In the genomic region with DNA sequence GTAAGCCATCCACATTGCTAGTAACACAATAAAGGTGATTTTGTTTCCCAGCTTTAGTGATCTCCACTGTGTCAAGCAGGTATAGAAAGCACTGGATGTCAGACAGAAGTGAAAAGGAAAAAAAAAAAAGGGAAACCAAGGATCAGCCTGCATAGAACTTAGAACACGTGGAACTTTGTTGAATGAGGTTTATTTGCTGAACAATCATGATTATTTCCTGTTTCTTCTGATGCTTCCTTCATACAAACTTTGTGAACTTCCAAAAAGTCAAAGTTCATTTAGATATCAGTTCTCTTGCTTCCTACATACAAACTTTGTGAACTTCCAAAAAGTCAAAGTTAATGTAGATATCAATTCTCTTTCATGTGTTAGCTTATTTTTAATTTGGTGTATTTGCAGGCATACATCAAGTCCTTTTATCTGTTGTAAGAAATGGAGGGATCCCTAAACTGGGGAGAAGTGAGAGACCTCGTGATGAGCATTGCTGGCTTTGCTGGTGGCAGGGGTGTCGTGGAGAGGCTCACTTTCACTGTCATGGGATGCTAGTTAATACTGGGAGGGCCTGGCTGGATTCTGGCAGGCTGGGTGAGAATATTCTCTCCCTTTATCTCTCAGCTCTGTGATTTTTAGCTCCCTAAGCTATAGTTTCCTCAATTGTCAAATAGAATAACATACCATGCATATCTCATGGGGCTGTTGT, we compare ENCODE assay signal across 19 cellular contexts.
A peak's percentile ranks its signal among the peaks of the same experiment; 100 is the strongest.
DNase-seq lines count a peak whose midpoint lies in the region; ATAC-seq and TF ChIP-seq lines count a peak whose summit lies in the region.
"Had no signal": no experiment of that assay in that cellular context is flagged by ENCODE, and none has a peak within 500 bp of the region (broad histone marks: within the 10 kb centered on the region; RNA-seq: fewer than 3 reads in every experiment).

No MANE protein-coding gene starts in this region.

- H3K4me1 Mint-ChIP-seq in MCF 10A (ENCODE audit: insufficient read depth, unreplicated experiment) = no peaks in the 10 kb centered on the region
- peaks cover 36% of the 10 kb centered on the region for H3K4me1 Mint-ChIP-seq in endothelial cell (ENCODE audit: unreplicated experiment)
- no peaks in the 10 kb centered on the region for H3K4me1 Mint-ChIP-seq in CD8-positive, alpha-beta memory T cell
- H3K4me1 Mint-ChIP-seq: CD4-positive, alpha-beta memory T cell had no signal

- no peak overlapping the region for H3K9ac ChIP-seq in mammary epithelial cell (ENCODE audit: insufficient read depth, low read length)

- H3K27me3 Mint-ChIP-seq in MCF 10A (ENCODE audit: insufficient read depth, unreplicated experiment) (no peaks in the 10 kb centered on the region), endothelial cell (ENCODE audit: unreplicated experiment) (peaks cover 1% of the 10 kb centered on the region)
- no peaks in the 10 kb centered on the region for H3K27me3 Mint-ChIP-seq in CD8-positive, alpha-beta memory T cell
- H3K27me3 Mint-ChIP-seq: CD4-positive, alpha-beta memory T cell had no signal

- H3K4me1 ChIP-seq in mammary epithelial cell (ENCODE audit: insufficient read depth, low read length) (peaks cover 8% of the 10 kb centered on the region), right lobe of liver (peaks cover 0 to 15% (median 7%) of the 10 kb centered on the region in 4 donors)
- no peaks in the 10 kb centered on the region for H3K4me1 ChIP-seq in CD8-positive, alpha-beta memory T cell (ENCODE audit: insufficient read depth, low read length)
- H3K4me1 ChIP-seq: A549 had no signal

- no peaks in the 10 kb centered on the region for H3K36me3 Mint-ChIP-seq in MCF 10A (ENCODE audit: insufficient read depth, unreplicated experiment)
- H3K36me3 Mint-ChIP-seq in endothelial cell (ENCODE audit: low read depth, unreplicated experiment) = no peaks in the 10 kb centered on the region
- no peaks in the 10 kb centered on the region for H3K36me3 Mint-ChIP-seq in CD8-positive, alpha-beta memory T cell
- H3K36me3 Mint-ChIP-seq: CD4-positive, alpha-beta memory T cell had no signal

- H3K4me3 Mint-ChIP-seq in MCF 10A (ENCODE audit: unreplicated experiment) (no peak overlapping the region), endothelial cell (ENCODE audit: unreplicated experiment) (no peak overlapping the region)
- no peak overlapping the region for H3K4me3 Mint-ChIP-seq in CD8-positive, alpha-beta memory T cell
- H3K4me3 Mint-ChIP-seq: CD4-positive, alpha-beta memory T cell; GM23338; HFFc6 had no signal

- ATAC-seq in right lobe of liver (peak; percentile 53 to 82 (median 74)), HG03045 (IDR thresholded peaks at IDR 0.05; ENCODE audit: unreplicated experiment) (no peak)
- ATAC-seq: A549, GM23338, HCT116 had no signal

- CTCF ChIA-PET in mammary epithelial cell (lab: Charles Lee; ENCODE audit: low non-redundant PET) = no interaction called here
- CTCF ChIA-PET in MCF 10A (lab: Yijun Ruan, JAX) = no interaction called here
- CTCF ChIA-PET in CD8-positive, alpha-beta memory T cell (lab: Charles Lee) = no interaction called here

- no peak for TF ChIP-seq POLR2A in right lobe of liver (IDR thresholded peaks at IDR 0.05)

- in situ Hi-C loops in mammary epithelial cell (cut with MboI; ENCODE audit: low sequenced_read_pairs in 2 of 2) = no loop called here

- intact Hi-C loops in mammary epithelial cell (cut with micrococcal nuclease) (no loop called here), MCF 10A (cut with micrococcal nuclease) (no loop called here), right lobe of liver (cut with DNase I) (no loop called here)

- no peak for TF ChIP-seq CTCF in mammary epithelial cell (conservative IDR thresholded peaks at IDR 0.05 in 1 of 2, IDR thresholded peaks at IDR 0.05 in 1 of 2; ENCODE audit: extremely low read depth in 1 of 2, insufficient read depth in 1 of 2, low read depth in 1 of 2, low read length in 2 of 2)
- TF ChIP-seq CTCF in MCF 10A (IDR thresholded peaks at IDR 0.05; ENCODE audit: unreplicated experiment) = no peak
- no peak for TF ChIP-seq CTCF in endothelial cell (IDR thresholded peaks at IDR 0.05; ENCODE audit: unreplicated experiment)
- no peak for TF ChIP-seq CTCF in right lobe of liver (IDR thresholded peaks at IDR 0.05)

- H3K9me3 ChIP-seq in mammary epithelial cell (replicated peaks; ENCODE audit: insufficient read depth, low read length) (no peaks in the 10 kb centered on the region), right lobe of liver (no peaks in the 10 kb centered on the region)
- H3K9me3 ChIP-seq in CD8-positive, alpha-beta memory T cell (ENCODE audit: low read length) = no peaks in the 10 kb centered on the region
- H3K9me3 ChIP-seq: A549 had no signal

- dilution Hi-C loops in mammary epithelial cell (cut with HindIII; ENCODE audit: low sequenced_read_pairs) = no loop called here

- DNase-seq in mammary epithelial cell (no peak), MCF 10A (ENCODE audit: unreplicated experiment) (no peak), endothelial cell (ENCODE audit: low spot score) (no peak), right lobe of liver (no peak), NCI-H1417 treated with DMSO at 0.1 percent for 48 hours (lab: John Stamatoyannopoulos, UW) (no peak)
- no peak for DNase-seq in CD8-positive, alpha-beta memory T cell
- DNase-seq: AML-193; Calu3; CD4-positive, alpha-beta memory T cell; DMS79 treated with DMSO at 0.1 percent for 48 hours; GF-D8; H7; HFFc6 had no signal

- H3K27me3 ChIP-seq in mammary epithelial cell (ENCODE audit: insufficient read depth, low read length) (no peaks in the 10 kb centered on the region), right lobe of liver (no peaks in the 10 kb centered on the region)
- H3K27me3 ChIP-seq in CD8-positive, alpha-beta memory T cell (ENCODE audit: insufficient read depth, low read length, poor library complexity, severe bottlenecking) = no peaks in the 10 kb centered on the region

- no peak overlapping the region for H3K4me3 ChIP-seq in mammary epithelial cell (replicated peaks in 1 of 3; ENCODE audit: insufficient read depth in 1 of 3, low read depth in 2 of 3, low read length in 3 of 3)
- H3K4me3 ChIP-seq in right lobe of liver = no peak overlapping the region
- no peak overlapping the region for H3K4me3 ChIP-seq in CD8-positive, alpha-beta memory T cell (ENCODE audit: low read length)
- H3K4me3 ChIP-seq: A549, GM23338 had no signal

- H3K36me3 ChIP-seq in mammary epithelial cell (ENCODE audit: insufficient read depth, low read length) (no peaks in the 10 kb centered on the region), right lobe of liver (no peaks in the 10 kb centered on the region)
- H3K36me3 ChIP-seq in CD8-positive, alpha-beta memory T cell (ENCODE audit: insufficient read depth, low read length) = no peaks in the 10 kb centered on the region

- POLR2A ChIA-PET in MCF 10A (lab: Yijun Ruan, JAX) = no interaction called here
- POLR2A ChIA-PET in CD8-positive, alpha-beta memory T cell (lab: Charles Lee) = no interaction called here

- BruUV-seq in mammary epithelial cell (replicated peaks; lab: Mats Ljungman, UMichigan) = no TSS peak
- no TSS peak for BruUV-seq in MCF 10A (replicated peaks; lab: Mats Ljungman, UMichigan)

- H4K20me1 ChIP-seq in mammary epithelial cell (ENCODE audit: insufficient read depth, low read length) = no peaks in the 10 kb centered on the region

- WGBS in mammary epithelial cell (ENCODE audit: low coverage, missing lambda C conversion rate) = 97% methylated on average over 3 of the region's 3 CpGs
- 8% methylated on average over 3 of the region's 3 CpGs for WGBS in right lobe of liver (ENCODE audit: insufficient coverage, low coverage, low lambda C conversion rate, missing lambda C conversion rate)

- peak overlapping the region; percentile 2 for H2AFZ ChIP-seq in mammary epithelial cell (ENCODE audit: low read depth, low read length)
- H2AFZ ChIP-seq: GM23338 had no signal

- H3K27ac Mint-ChIP-seq in MCF 10A (ENCODE audit: low read depth, unreplicated experiment) (no peak overlapping the region), endothelial cell (ENCODE audit: unreplicated experiment) (peak overlapping the region; percentile 28)
- H3K27ac Mint-ChIP-seq in CD8-positive, alpha-beta memory T cell = no peak overlapping the region
- H3K27ac Mint-ChIP-seq: CD4-positive, alpha-beta memory T cell; GM23338; HFFc6 had no signal

- H3K27ac ChIP-seq in mammary epithelial cell (ENCODE audit: insufficient read depth, low read depth, low read length) (no peak overlapping the region), right lobe of liver (peak overlapping the region in 1 of 3 donors; percentile 26)
- no peak overlapping the region for H3K27ac ChIP-seq in CD8-positive, alpha-beta memory T cell (ENCODE audit: low read depth, low read length)
- H3K27ac ChIP-seq: 22Rv1, A549, C4-2B had no signal

- no peaks in the 10 kb centered on the region for H3K79me2 ChIP-seq in mammary epithelial cell (ENCODE audit: insufficient read depth, low read length)

- no peak overlapping the region for H3K4me2 ChIP-seq in mammary epithelial cell (ENCODE audit: insufficient read depth, low read depth, low read length)
- H3K4me2 ChIP-seq: A549, GM23338 had no signal

- H3K9me3 Mint-ChIP-seq in MCF 10A (ENCODE audit: unreplicated experiment) (no peaks in the 10 kb centered on the region), endothelial cell (ENCODE audit: unreplicated experiment) (no peaks in the 10 kb centered on the region)
- H3K9me3 Mint-ChIP-seq in CD8-positive, alpha-beta memory T cell = peaks cover 1 to 15% (median 13%) of the 10 kb centered on the region in 5 donors
- H3K9me3 Mint-ChIP-seq: GM23338, HFFc6 had no signal
